ENCODE assay signal across 8 cellular contexts in the genomic region with DNA sequence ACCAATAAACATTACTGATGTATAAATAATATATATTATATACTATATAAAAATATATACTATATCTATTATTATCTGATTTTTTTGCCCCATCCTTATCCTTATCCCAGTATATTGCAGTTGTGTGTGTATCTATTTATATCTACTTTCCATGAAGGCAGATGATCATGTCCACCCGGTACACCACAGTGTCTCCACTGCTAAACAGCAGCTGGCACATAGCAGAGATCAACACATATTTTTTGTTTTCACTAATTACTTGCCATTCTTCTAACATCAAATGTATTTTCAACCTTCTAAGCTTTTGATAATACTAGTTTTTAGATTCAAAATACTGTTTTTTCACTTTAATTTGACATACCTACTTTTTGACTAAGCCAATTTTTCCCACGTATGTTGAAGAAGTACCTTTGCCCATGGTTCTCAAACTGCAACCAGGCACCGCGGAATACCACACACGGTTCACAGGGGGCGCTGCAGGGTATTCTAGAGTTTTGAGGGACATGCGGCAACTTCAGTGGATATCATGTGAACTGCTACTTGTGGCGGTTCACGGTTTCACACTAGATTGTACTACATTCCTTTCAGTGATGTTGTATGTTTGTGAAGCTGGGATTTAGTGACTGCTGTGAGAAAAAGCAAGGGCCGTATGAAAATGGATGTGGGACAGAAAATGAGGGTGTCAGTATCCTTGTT.
DNase-seq lines count a peak whose midpoint lies in the region; ATAC-seq and TF ChIP-seq lines count a peak whose summit lies in the region.

No MANE protein-coding gene starts in this region.

- POLR2A ChIA-PET in BJ (lab: Charles Lee): no interaction called here

- H3K27ac ChIP-seq in tibial artery: no peak overlapping the region

- H3K4me1 ChIP-seq in tibial artery: no peaks in the 10 kb centered on the region

- H3K4me3 ChIP-seq in BJ (ENCODE audit: low read depth, low read length) (no peak overlapping the region), kidney epithelial cell (ENCODE audit: low read depth, low read length) (no peak overlapping the region), tibial artery (no peak overlapping the region)

- H3K9me3 ChIP-seq in tibial artery: peaks cover 0 to 4% (median 0%) of the 10 kb centered on the region in 3 donors

- no peaks in the 10 kb centered on the region for H3K27me3 ChIP-seq in BJ (ENCODE audit: control insufficient read depth, insufficient read depth, low read length)
- no peaks in the 10 kb centered on the region for H3K27me3 ChIP-seq in kidney epithelial cell (ENCODE audit: control insufficient read depth, insufficient read depth, low read length)
- H3K27me3 ChIP-seq in tibial artery: no peaks in the 10 kb centered on the region

- DNase-seq in BJ (ENCODE audit: low read depth) (no peak), kidney epithelial cell (ENCODE audit: low read depth) (no peak), cortex of kidney (lab: John Stamatoyannopoulos, UW) (no peak), tibial artery (no peak), sciatic nerve (ENCODE audit: low spot score) (no peak)
- peak; percentile 11 to 25 for DNase-seq in activated CD4-positive, alpha-beta T cell treated with anti-CD3 and anti-CD28 coated beads, Interleukin-2, amount 50 U/mL, for 48 hours

- no peaks in the 10 kb centered on the region for H3K36me3 ChIP-seq in BJ (ENCODE audit: control insufficient read depth, insufficient read depth, low read length)
- H3K36me3 ChIP-seq in kidney epithelial cell (ENCODE audit: control insufficient read depth, insufficient read depth, low read length): no peaks in the 10 kb centered on the region
- H3K36me3 ChIP-seq in tibial artery: no peaks in the 10 kb centered on the region

- intact Hi-C loops in tibial artery (cut with DNase I; ENCODE audit: low total_unique reads) (no loop called here), sciatic nerve (cut with DNase I) (no loop called here)

- CTCF ChIA-PET in BJ (lab: Yijun Ruan, JAX): interaction anchor here (0.7 to 3.5 kb wide), 3 partner anchors 12 to 171 kb away, joined by 3 to 9 read pairs (median 3); no protein-coding TSS in a partner anchor

- ATAC-seq in GM18519 (IDR thresholded peaks at IDR 0.05; ENCODE audit: low FRiP score, unreplicated experiment) (peak; percentile 86), HG03196 (IDR thresholded peaks at IDR 0.05; ENCODE audit: unreplicated experiment) (peak; percentile 64), sciatic nerve (no peak)

- TF ChIP-seq CTCF in BJ (IDR thresholded peaks at IDR 0.05; ENCODE audit: insufficient read depth, low read depth, low read length) (0 out of 2 replicates have a peak, but pooled peaks have one; percentile 25), kidney epithelial cell (IDR thresholded peaks at IDR 0.05; ENCODE audit: insufficient read depth, low read length, poor library complexity, severe bottlenecking) (peak; percentile 49), tibial artery (IDR thresholded peaks at IDR 0.05) (peak in 1 of 2 experiments; percentile 24)

Comparison
In these comparisons a context has a peak if more than half of its experiments do, and no peak if none do; other contexts are left out.
1. DNase-seq: peak in activated CD4-positive, alpha-beta T cell treated with anti-CD3 and anti-CD28 coated beads, Interleukin-2, amount 50 U/mL, for 48 hours (2 of 2); none in BJ (single experiment), kidney epithelial cell (single experiment), cortex of kidney (single experiment), tibial artery (0 of 2) and sciatic nerve (single experiment).